ENCODE assay signal across 8 cellular contexts in genomic region chr19:45439190-45439568, GRCh38. TPM values are rescaled to one million over a fixed set of nuclear protein-coding genes. Genes with fewer than 3 reads are reported as not detected.
DNase-seq lines count a peak whose midpoint lies in the region; ATAC-seq, FAIRE-seq and TF ChIP-seq lines count a peak whose summit lies in the region.

No MANE protein-coding gene starts in this region.

- no TSS peak for BruUV-seq in GM12878 (replicated peaks; lab: Mats Ljungman, UMichigan)

- CTCF ChIA-PET in GM12878 (lab: Yijun Ruan, JAX): interaction anchor here (0.6 to 6.6 kb wide), 46 partner anchors 10 to 360 kb away, joined by 3 to 385 read pairs (median 4); partner anchors contain the start of genes ERCC1, FOSB, PPM1N and PPP1R13L

- H3K4me2 ChIP-seq in GM12878 (ENCODE audit: control insufficient read depth, insufficient read depth): peak overlapping the region; percentile 15

- no peak for TF ChIP-seq RAD21 in GM12878 (IDR thresholded peaks at IDR 0.05; ENCODE audit: insufficient read depth, low read depth, low read length)

- DNase-seq in right atrium auricular region (ENCODE audit: low spot score): no peak
- no peak for DNase-seq in left cardiac atrium
- DNase-seq in GM12878 (ENCODE audit: low read depth, low spot score): no peak
- DNase-seq in mesothelial cell of epicardium (ENCODE audit: low spot score in 2 of 2, unreplicated experiment in 2 of 2): no peak
- DNase-seq in vagina (ENCODE audit: extremely low spot score in 2 of 2): no peak
- DNase-seq in NCI-H1694 treated with DMSO at 0.1 percent for 48 hours (lab: John Stamatoyannopoulos, UW): no peak
- DNase-seq in NCI-H82 treated with DMSO at 0.1 percent for 48 hours (lab: John Stamatoyannopoulos, UW; ENCODE audit: unreplicated experiment): no peak
- no peak for DNase-seq in DMS79 (lab: John Stamatoyannopoulos, UW)

- ATAC-seq in left cardiac atrium (no peak), GM12878 (no peak)

- H3K4me1 ChIP-seq in right atrium auricular region: peaks cover 0 to 27% of the 10 kb centered on the region in 2 donors
- H3K4me1 ChIP-seq in GM12878 (ENCODE audit: control insufficient read depth, insufficient read depth, low read length): peaks cover 16% of the 10 kb centered on the region
- peaks cover 17% of the 10 kb centered on the region for H3K4me1 ChIP-seq in vagina

- TF ChIP-seq CTCF in right atrium auricular region (IDR thresholded peaks at IDR 0.05) (no peak), GM12878 (IDR thresholded peaks at IDR 0.05 in 2 of 3, conservative IDR thresholded peaks at IDR 0.05 in 1 of 3; ENCODE audit: control insufficient read depth in 2 of 3, extremely low read depth in 1 of 3, insufficient read depth in 1 of 3, low read depth in 3 of 3, low read length in 3 of 3) (no peak), mesothelial cell of epicardium (IDR thresholded peaks at IDR 0.05; ENCODE audit: unreplicated experiment) (no peak), vagina (IDR thresholded peaks at IDR 0.05) (no peak)

- H3K27ac ChIP-seq in right atrium auricular region (peak overlapping the region; percentile 96 to 98), GM12878 (ENCODE audit: control insufficient read depth, insufficient read depth) (peak overlapping the region; percentile 82), vagina (peak overlapping the region; percentile 98)

- no peaks in the 10 kb centered on the region for H3K36me3 ChIP-seq in right atrium auricular region
- no peaks in the 10 kb centered on the region for H3K36me3 ChIP-seq in GM12878 (ENCODE audit: control insufficient read depth in 2 of 2, insufficient read depth in 2 of 2, low read length in 1 of 2)
- H3K36me3 ChIP-seq in vagina: no peaks in the 10 kb centered on the region

- no peaks in the 10 kb centered on the region for H3K9me3 Mint-ChIP-seq in mesothelial cell of epicardium

- no peaks in the 10 kb centered on the region for H3K79me2 ChIP-seq in GM12878 (ENCODE audit: control insufficient read depth, insufficient read depth, low read length)

- H3K9ac ChIP-seq in GM12878 (ENCODE audit: control insufficient read depth, insufficient read depth, low read length): peak overlapping the region; percentile 73; the same call in 1 of the 2 replicates

- H3K4me3 ChIP-seq in right atrium auricular region (peak overlapping the region in 1 of 2 donors; percentile 73), GM12878 (peak overlapping the region; percentile 57; the same call in 1 of the 2 replicates), vagina (peak overlapping the region; percentile 61 to 81)

- H3K36me3 Mint-ChIP-seq in mesothelial cell of epicardium: no peaks in the 10 kb centered on the region

- H3K27me3 ChIP-seq in right atrium auricular region (no peaks in the 10 kb centered on the region), GM12878 (replicated peaks in 1 of 2; ENCODE audit: control insufficient read depth in 2 of 2, insufficient read depth in 2 of 2, low read length in 1 of 2) (no peaks in the 10 kb centered on the region), vagina (no peaks in the 10 kb centered on the region)

- TF ChIP-seq POLR2A in GM12878 (IDR thresholded peaks at IDR 0.05; ENCODE audit: low read depth, low read length) (no peak), vagina (IDR thresholded peaks at IDR 0.05) (no peak)

- POLR2A ChIA-PET in GM12878 (lab: Charles Lee): interaction anchor here (0.7 to 2.6 kb wide), 13 partner anchors 9 to 204 kb away, joined by 3 to 30 read pairs (median 6); partner anchors contain the start of gene FOSB

- no peak for TF ChIP-seq EP300 in GM12878 (IDR thresholded peaks at IDR 0.05; ENCODE audit: borderline replicate concordance in 1 of 2, control insufficient read depth in 1 of 2, low read depth in 2 of 2, low read length in 2 of 2)

- H3K27me3 Mint-ChIP-seq in mesothelial cell of epicardium (ENCODE audit: low read depth): no peaks in the 10 kb centered on the region

- intact Hi-C loops in left cardiac atrium (cut with DNase I): loop anchor here (1.0 to 2.0 kb wide), 2 partner anchors 40 kb away; no protein-coding TSS in a partner anchor
- intact Hi-C loops in GM12878 (cut with micrococcal nuclease; ENCODE audit: unreplicated experiment): loop anchor here (1.0 to 5.0 kb wide), 3 partner anchors 11 to 143 kb away; partner anchors contain the start of gene OPA3
- intact Hi-C loops in vagina (cut with DNase I): loop anchor here (2.0 kb wide), 1 partner anchor 40 kb away; no protein-coding TSS in a partner anchor

- no peaks in the 10 kb centered on the region for H3K9me3 ChIP-seq in right atrium auricular region
- no peaks in the 10 kb centered on the region for H3K9me3 ChIP-seq in GM12878 (replicated peaks; ENCODE audit: control insufficient read depth, insufficient read depth, low read length)
- H3K9me3 ChIP-seq in vagina: no peaks in the 10 kb centered on the region

- peak overlapping the region; percentile 55 for H3K4me3 Mint-ChIP-seq in mesothelial cell of epicardium

- in situ Hi-C loops in GM12878 (cut with MboI): no loop called here

- H2AFZ ChIP-seq in GM12878 (ENCODE audit: control insufficient read depth, low read depth, low read length): peak overlapping the region; percentile 75

- no peaks in the 10 kb centered on the region for H4K20me1 ChIP-seq in GM12878 (ENCODE audit: control insufficient read depth, insufficient read depth)

- SMC1A ChIA-PET in GM12878 (lab: Charles Lee; ENCODE audit: uncharacterized antibody, unreplicated experiment): interaction anchor here (0.6 to 6.0 kb wide), 19 partner anchors 8 to 206 kb away, joined by 3 to 145 read pairs (median 6); partner anchors contain the start of gene FOSB

- no peak overlapping the region for H3K27ac Mint-ChIP-seq in mesothelial cell of epicardium

- FAIRE-seq in GM12878 (lab: Jason Lieb, UNC): no peak

- WGBS in GM12878 (ENCODE audit: insufficient coverage, insufficient replicate concordance, low lambda C conversion rate, missing lambda C conversion rate): 22% methylated on average over 10 of the region's 10 CpGs

- RAD21 ChIA-PET in GM12878 (lab: Charles Lee; ENCODE audit: unreplicated experiment): interaction anchor here (0.8 to 3.5 kb wide), 25 partner anchors 8 to 330 kb away, joined by 3 to 206 read pairs (median 5); partner anchors contain the start of genes FOSB, PPP1R13L, QPCTL and SIX5

- peaks cover 20% of the 10 kb centered on the region for H3K4me1 Mint-ChIP-seq in mesothelial cell of epicardium

RNA-seq across cellular contexts. Expression of gene ERCC1, which starts 15.5 kb away (rescaled TPM):
- total RNA-seq in right atrium auricular region (100 to 1,000 TPM; 110 to 126 TPM), left cardiac atrium (100 to 1,000 TPM; 105 to 140 TPM), GM12878 (2014; rRNA removed) (74.7 and 82.6 TPM in 2 replicates), GM12878 (2014; rRNA removed; fragmentation: Illumina TruSeq; extraction: Trizol) (45.4 and 57.2 TPM in 2 replicates), GM12878 (2021) (70.1 and 75.3 TPM in 2 replicates), mesothelial cell of epicardium (92.8 to 100 TPM (median 96.4 TPM) in 3 replicates), vagina (123 TPM)
- total RNA-seq in GM12878 (2013; cell fraction: nucleolus; rRNA removed): 59.3 and 59.4 TPM in 2 replicates
- 161 TPM for polyA plus RNA-seq in GM12878 (2011; ENCODE audit: low read depth)
- polyA plus RNA-seq in GM12878 (2011; rRNA removed) (36.8 and 65.0 TPM in 2 replicates), GM12878 (2014; fragmentation: Illumina TruSeq; extraction: Trizol) (23.1 and 52.0 TPM in 2 replicates), GM12878 (2014; fragmentation: Nextera tagmentation; extraction: Ambion mirVana) (10 to 100 TPM; 14.7 to 36.8 TPM), GM12878 (2014; rRNA removed) (104 and 113 TPM in 2 replicates), GM12878 (2016; fragmentation: Nextera tagmentation; extraction: Ambion mirVana) (10 to 100 TPM; 54.2 to 66.8 TPM)
- polyA plus RNA-seq in GM12878 (2011; cell fraction: cytosol; rRNA removed): 105 and 127 TPM in 2 replicates
- polyA plus RNA-seq in GM12878 (2011; cell fraction: nucleus; rRNA removed): 101 and 105 TPM in 2 replicates
- 49.9 and 53.1 TPM in 2 replicates for polyA plus RNA-seq in GM12878 (2012)
- 51.6 and 101 TPM in 2 replicates for polyA minus RNA-seq in GM12878 (2011; rRNA and poly(A)+ RNA removed)
- polyA minus RNA-seq in GM12878 (2011; cell fraction: cytosol; rRNA and poly(A)+ RNA removed): 45.3 and 49.4 TPM in 2 replicates
- polyA minus RNA-seq in GM12878 (2011; cell fraction: nucleus; rRNA and poly(A)+ RNA removed): 28.0 and 31.4 TPM in 2 replicates

RNA-seq across cellular contexts. Expression of gene FOSB, which starts 28.6 kb away (rescaled TPM):
- 10 to 100 TPM; 17.8 to 19.7 TPM for total RNA-seq in right atrium auricular region
- total RNA-seq in left cardiac atrium: 1 to 10 TPM; 1.5 to 5.5 TPM
- total RNA-seq in GM12878 (2013; cell fraction: nucleolus; rRNA removed): 2.5 and 2.8 TPM in 2 replicates
- total RNA-seq in GM12878 (2014; rRNA removed): 0.11 and 0.44 TPM in 2 replicates
- 0.14 and 0.31 TPM in 2 replicates for total RNA-seq in GM12878 (2014; rRNA removed; fragmentation: Illumina TruSeq; extraction: Trizol)
- 0.56 and 0.69 TPM in 2 replicates for total RNA-seq in GM12878 (2021)
- 0.52 TPM for polyA plus RNA-seq in GM12878 (2011; ENCODE audit: low read depth)
- polyA plus RNA-seq in GM12878 (2011; rRNA removed): 0.13 and 0.20 TPM in 2 replicates
- polyA plus RNA-seq in GM12878 (2011; cell fraction: cytosol; rRNA removed): 0.25 and 0.34 TPM in 2 replicates
- polyA plus RNA-seq in GM12878 (2011; cell fraction: nucleus; rRNA removed): 1.6 and 1.8 TPM in 2 replicates
- 0.83 and 1.1 TPM in 2 replicates for polyA plus RNA-seq in GM12878 (2012)
- 0.28 and 0.35 TPM in 2 replicates for polyA plus RNA-seq in GM12878 (2014; fragmentation: Illumina TruSeq; extraction: Trizol)
- under 1 TPM; 0.06 to 0.07 TPM for polyA plus RNA-seq in GM12878 (2014; fragmentation: Nextera tagmentation; extraction: Ambion mirVana)
- 0.24 and 0.34 TPM in 2 replicates for polyA plus RNA-seq in GM12878 (2014; rRNA removed)
- polyA plus RNA-seq in GM12878 (2016; fragmentation: Nextera tagmentation; extraction: Ambion mirVana): under 1 TPM; 0.29 to 0.45 TPM
- 1.8 and 2.5 TPM in 2 replicates for polyA minus RNA-seq in GM12878 (2011; rRNA and poly(A)+ RNA removed)
- not detected in 2 replicates for polyA minus RNA-seq in GM12878 (2011; cell fraction: cytosol; rRNA and poly(A)+ RNA removed)
- polyA minus RNA-seq in GM12878 (2011; cell fraction: nucleus; rRNA and poly(A)+ RNA removed): 3.9 and 7.5 TPM in 2 replicates
- 272 to 287 TPM (median 278 TPM) in 3 replicates for total RNA-seq in mesothelial cell of epicardium
- 20.6 TPM for total RNA-seq in vagina

RNA-seq across cellular contexts. Expression of gene POLR1G, which starts 32.7 kb away (rescaled TPM):
- total RNA-seq in right atrium auricular region (1 to 10 TPM; 5.5 to 5.6 TPM), left cardiac atrium (1 to 10 TPM; 4.6 to 5.5 TPM), GM12878 (2014; rRNA removed) (18.4 and 30.9 TPM in 2 replicates), GM12878 (2014; rRNA removed; fragmentation: Illumina TruSeq; extraction: Trizol) (19.5 and 23.2 TPM in 2 replicates), GM12878 (2021) (18.8 TPM in 2 replicates), mesothelial cell of epicardium (6.7 to 7.5 TPM (median 6.7 TPM) in 3 replicates), vagina (2.2 TPM)
- total RNA-seq in GM12878 (2013; cell fraction: nucleolus; rRNA removed): 2.6 and 3.9 TPM in 2 replicates
- 1.3 TPM for polyA plus RNA-seq in GM12878 (2011; ENCODE audit: low read depth)
- polyA plus RNA-seq in GM12878 (2011; rRNA removed) (3.1 and 5.0 TPM in 2 replicates), GM12878 (2014; fragmentation: Illumina TruSeq; extraction: Trizol) (13.3 and 22.1 TPM in 2 replicates), GM12878 (2014; fragmentation: Nextera tagmentation; extraction: Ambion mirVana) (1 to 10 TPM; 2.0 to 5.4 TPM), GM12878 (2014; rRNA removed) (17.4 and 24.4 TPM in 2 replicates), GM12878 (2016; fragmentation: Nextera tagmentation; extraction: Ambion mirVana) (10 to 100 TPM; 23.2 to 24.3 TPM)
- polyA plus RNA-seq in GM12878 (2011; cell fraction: cytosol; rRNA removed): 5.4 and 6.9 TPM in 2 replicates
- polyA plus RNA-seq in GM12878 (2011; cell fraction: nucleus; rRNA removed): 2.1 and 4.8 TPM in 2 replicates
- polyA plus RNA-seq in GM12878 (2012): 3.3 and 4.2 TPM in 2 replicates
- 2.6 and 3.6 TPM in 2 replicates for polyA minus RNA-seq in GM12878 (2011; rRNA and poly(A)+ RNA removed)
- polyA minus RNA-seq in GM12878 (2011; cell fraction: cytosol; rRNA and poly(A)+ RNA removed): 4.0 and 6.8 TPM in 2 replicates
- polyA minus RNA-seq in GM12878 (2011; cell fraction: nucleus; rRNA and poly(A)+ RNA removed): 1.3 and 3.3 TPM in 2 replicates

RNA-seq across cellular contexts. Expression of gene PPP1R13L, which starts 34.3 kb away (rescaled TPM):
- total RNA-seq in right atrium auricular region: 100 to 1,000 TPM; 112 to 230 TPM
- total RNA-seq in left cardiac atrium: 100 to 1,000 TPM; 123 to 143 TPM
- total RNA-seq in GM12878 (2013; cell fraction: nucleolus; rRNA removed): 34.6 and 46.1 TPM in 2 replicates
- total RNA-seq in GM12878 (2014; rRNA removed): 1.8 and 2.5 TPM in 2 replicates
- total RNA-seq in GM12878 (2014; rRNA removed; fragmentation: Illumina TruSeq; extraction: Trizol): 1.2 and 1.3 TPM in 2 replicates
- total RNA-seq in GM12878 (2021): 10.0 and 11.0 TPM in 2 replicates
- 15.1 TPM for polyA plus RNA-seq in GM12878 (2011; ENCODE audit: low read depth)
- polyA plus RNA-seq in GM12878 (2011; rRNA removed): 2.3 and 2.4 TPM in 2 replicates
- polyA plus RNA-seq in GM12878 (2011; cell fraction: cytosol; rRNA removed): 3.5 and 3.6 TPM in 2 replicates
- 15.1 and 17.8 TPM in 2 replicates for polyA plus RNA-seq in GM12878 (2011; cell fraction: nucleus; rRNA removed)
- polyA plus RNA-seq in GM12878 (2012): 23.7 and 26.2 TPM in 2 replicates
- polyA plus RNA-seq in GM12878 (2014; fragmentation: Illumina TruSeq; extraction: Trizol): 3.0 and 3.3 TPM in 2 replicates
- 1 to 10 TPM in 1 of 2 experiments, under 1 TPM in 1; 0.40 to 1.9 TPM for polyA plus RNA-seq in GM12878 (2014; fragmentation: Nextera tagmentation; extraction: Ambion mirVana)
- 4.4 and 4.7 TPM in 2 replicates for polyA plus RNA-seq in GM12878 (2014; rRNA removed)
- 1 to 10 TPM; 2.4 to 2.6 TPM for polyA plus RNA-seq in GM12878 (2016; fragmentation: Nextera tagmentation; extraction: Ambion mirVana)
- polyA minus RNA-seq in GM12878 (2011; rRNA and poly(A)+ RNA removed): 2.3 and 4.3 TPM in 2 replicates
- 2.5 and 4.3 TPM in 2 replicates for polyA minus RNA-seq in GM12878 (2011; cell fraction: cytosol; rRNA and poly(A)+ RNA removed)
- polyA minus RNA-seq in GM12878 (2011; cell fraction: nucleus; rRNA and poly(A)+ RNA removed): 3.1 and 4.4 TPM in 2 replicates
- total RNA-seq in mesothelial cell of epicardium: 58.0 to 64.0 TPM (median 58.7 TPM) in 3 replicates
- total RNA-seq in vagina: 111 TPM

RNA-seq across cellular contexts. Expression of gene RTN2, which starts 57.7 kb away (rescaled TPM):
- 10 to 100 TPM; 22.8 to 24.0 TPM for total RNA-seq in right atrium auricular region
- total RNA-seq in left cardiac atrium: 10 to 100 TPM; 13.0 to 16.3 TPM
- 6.8 and 7.8 TPM in 2 replicates for total RNA-seq in GM12878 (2013; cell fraction: nucleolus; rRNA removed)
- 4.0 and 5.2 TPM in 2 replicates for total RNA-seq in GM12878 (2014; rRNA removed)
- 3.4 and 4.2 TPM in 2 replicates for total RNA-seq in GM12878 (2014; rRNA removed; fragmentation: Illumina TruSeq; extraction: Trizol)
- total RNA-seq in GM12878 (2021): 9.7 and 11.6 TPM in 2 replicates
- 20.8 TPM for polyA plus RNA-seq in GM12878 (2011; ENCODE audit: low read depth)
- polyA plus RNA-seq in GM12878 (2011; rRNA removed): 1.1 and 2.6 TPM in 2 replicates
- polyA plus RNA-seq in GM12878 (2011; cell fraction: cytosol; rRNA removed): 4.2 and 4.4 TPM in 2 replicates
- 3.1 and 4.2 TPM in 2 replicates for polyA plus RNA-seq in GM12878 (2011; cell fraction: nucleus; rRNA removed)
- polyA plus RNA-seq in GM12878 (2012): 18.2 and 18.6 TPM in 2 replicates
- polyA plus RNA-seq in GM12878 (2014; fragmentation: Illumina TruSeq; extraction: Trizol): 5.5 and 5.9 TPM in 2 replicates
- under 1 TPM; 0.32 to 0.42 TPM for polyA plus RNA-seq in GM12878 (2014; fragmentation: Nextera tagmentation; extraction: Ambion mirVana)
- 10.3 and 11.0 TPM in 2 replicates for polyA plus RNA-seq in GM12878 (2014; rRNA removed)
- polyA plus RNA-seq in GM12878 (2016; fragmentation: Nextera tagmentation; extraction: Ambion mirVana): 1 to 10 TPM; 4.8 to 4.9 TPM
- 2.0 and 2.3 TPM in 2 replicates for polyA minus RNA-seq in GM12878 (2011; rRNA and poly(A)+ RNA removed)
- polyA minus RNA-seq in GM12878 (2011; cell fraction: cytosol; rRNA and poly(A)+ RNA removed): 1.7 and 1.8 TPM in 2 replicates
- polyA minus RNA-seq in GM12878 (2011; cell fraction: nucleus; rRNA and poly(A)+ RNA removed): 1.8 and 2.8 TPM in 2 replicates
- total RNA-seq in mesothelial cell of epicardium: 15.2 to 18.1 TPM (median 16.7 TPM) in 3 replicates
- 13.0 TPM for total RNA-seq in vagina

Comparison
In these comparisons a context has a peak if more than half of its experiments do, and no peak if none do; other contexts are left out.
1. RNA of gene FOSB, which starts 28.6 kb away (total RNA-seq): 272 to 287 TPM in mesothelial cell of epicardium; 20.6 TPM in vagina (single experiment), 17.8 to 19.7 TPM in right atrium auricular region, 1.5 to 5.5 TPM in left cardiac atrium and 0.11 to 2.8 TPM in GM12878; every median in the first group is over 10 times any median in the second.
2. Peak in every context shown above with its lines, with median percentiles within 50 percentile points of each other: H3K27ac ChIP-seq.